In genomic region chr1:158028956-158029355, GRCh38 we compare ENCODE assay signal across 21 cellular contexts. TPM values are rescaled to one million over a fixed set of nuclear protein-coding genes. Genes with fewer than 3 reads are reported as not detected.
A peak's percentile ranks its signal among the peaks of the same experiment; 100 is the strongest.
DNase-seq lines count a peak whose midpoint lies in the region; ATAC-seq and TF ChIP-seq lines count a peak whose summit lies in the region.
"Had no signal": no experiment of that assay in that cellular context is flagged by ENCODE, and none has a peak within 500 bp of the region (broad histone marks: within the 10 kb centered on the region; RNA-seq: fewer than 3 reads in every experiment).

No MANE protein-coding gene starts in this region.

- H3K27me3 ChIP-seq in sigmoid colon, result no peaks in the 10 kb centered on the region
- H3K27me3 ChIP-seq: BLaER1, esophagus muscularis mucosa, heart left ventricle had no signal

- TF ChIP-seq EP300 in sigmoid colon (IDR thresholded peaks at IDR 0.05), result no peak

- TF ChIP-seq CTCF in HFFc6 (IDR thresholded peaks at IDR 0.05) (no peak), sigmoid colon (IDR thresholded peaks at IDR 0.05) (no peak), progenitor cell of endocrine pancreas (IDR thresholded peaks at IDR 0.05; ENCODE audit: unreplicated experiment) (no peak)

- 40 to 51% methylated on average over 4 of the region's 4 CpGs for WGBS in sigmoid colon, 2 donors

- peaks cover 0 to 14% (median 0%) of the 10 kb centered on the region in 4 donors for H3K36me3 ChIP-seq in sigmoid colon

- H3K36me3 Mint-ChIP-seq in HFFc6 (ENCODE audit: low read depth) (peaks cover 16% of the 10 kb centered on the region; the same call in 1 of the 2 replicates), progenitor cell of endocrine pancreas (ENCODE audit: insufficient read depth) (peaks cover 7% of the 10 kb centered on the region)
- no peaks in the 10 kb centered on the region for H3K36me3 Mint-ChIP-seq in stimulated activated effector memory CD8-positive, alpha-beta T cell treated with anti-CD3 and anti-CD28 coated beads, Interleukin-12 subunit alpha, Interleukin-12 subunit beta, amount 100 ng/mL, for 72 hours
- H3K36me3 Mint-ChIP-seq: activated naive CD4-positive, alpha-beta T cell treated with anti-CD3 and anti-CD28 coated beads, Interleukin-2, amount 50 U/mL, for 24 hours; memory B cell; natural killer cell treated with Interleukin-12 subunit alpha and Interleukin-12 subunit beta and Interleukin-15 and Interleukin-18, amount 100 ng/mL, for 72 hours had no signal

- peak; percentile 86 for ATAC-seq in SK-N-SH treated with all-trans-retinoic acid at 6 μM for 48 hours
- no peak for ATAC-seq in stimulated activated effector memory CD8-positive, alpha-beta T cell treated with anti-CD3 and anti-CD28 coated beads, Interleukin-12 subunit alpha, Interleukin-12 subunit beta, amount 100 ng/mL, for 72 hours
- ATAC-seq in GM18519 (IDR thresholded peaks at IDR 0.05; ENCODE audit: low FRiP score, unreplicated experiment), result no peak
- ATAC-seq in HG02588 (IDR thresholded peaks at IDR 0.05; ENCODE audit: unreplicated experiment), result no peak
- ATAC-seq: activated CD8-positive, alpha-beta T cell treated with anti-CD3 and anti-CD28 coated beads for 36 hours; heart left ventricle; natural killer cell treated with Interleukin-12 subunit alpha and Interleukin-12 subunit beta and Interleukin-15 and Interleukin-18, amount 100 ng/mL, for 72 hours; WTC11 had no signal

- H3K27me3 Mint-ChIP-seq in HFFc6 (ENCODE audit: insufficient read depth), result peaks cover 4% of the 10 kb centered on the region; the same call in 1 of the 2 replicates
- H3K27me3 Mint-ChIP-seq in progenitor cell of endocrine pancreas, result no peaks in the 10 kb centered on the region
- H3K27me3 Mint-ChIP-seq: activated CD8-positive, alpha-beta T cell treated with anti-CD3 and anti-CD28 coated beads for 36 hours; activated naive CD4-positive, alpha-beta T cell treated with anti-CD3 and anti-CD28 coated beads, Interleukin-2, amount 50 U/mL, for 24 hours; activated T-cell treated with anti-CD3 and anti-CD28 coated beads, Interleukin-2, amount 50 U/mL, for 24 hours had no signal

- peak overlapping the region; percentile 64; the same call in 1 of the 2 replicates for H3K27ac Mint-ChIP-seq in HFFc6
- no peak overlapping the region for H3K27ac Mint-ChIP-seq in progenitor cell of endocrine pancreas
- no peak overlapping the region for H3K27ac Mint-ChIP-seq in stimulated activated effector memory CD8-positive, alpha-beta T cell treated with anti-CD3 and anti-CD28 coated beads, Interleukin-12 subunit alpha, Interleukin-12 subunit beta, amount 100 ng/mL, for 72 hours
- H3K27ac Mint-ChIP-seq: activated CD8-positive, alpha-beta T cell treated with anti-CD3 and anti-CD28 coated beads for 36 hours; activated naive CD4-positive, alpha-beta T cell treated with anti-CD3 and anti-CD28 coated beads, Interleukin-2, amount 50 U/mL, for 24 hours; activated T-cell treated with anti-CD3 and anti-CD28 coated beads, Interleukin-2, amount 50 U/mL, for 24 hours; memory B cell; natural killer cell treated with Interleukin-12 subunit alpha and Interleukin-12 subunit beta and Interleukin-15 and Interleukin-18, amount 100 ng/mL, for 72 hours; T-helper 1 cell treated with Interleukin-12 subunit alpha and Interleukin-12 subunit beta and Interleukin-4 antibody, amounts not matched to agents 30 μg/mL and 1 μg/mL, for 36 hours; WTC11 had no signal

- no peak overlapping the region for H3K4me3 Mint-ChIP-seq in HFFc6
- H3K4me3 Mint-ChIP-seq in progenitor cell of endocrine pancreas (ENCODE audit: low read depth), result no peak overlapping the region
- H3K4me3 Mint-ChIP-seq in stimulated activated effector memory CD8-positive, alpha-beta T cell treated with anti-CD3 and anti-CD28 coated beads, Interleukin-12 subunit alpha, Interleukin-12 subunit beta, amount 100 ng/mL, for 72 hours, result no peak overlapping the region
- H3K4me3 Mint-ChIP-seq: activated CD8-positive, alpha-beta T cell treated with anti-CD3 and anti-CD28 coated beads for 36 hours; activated naive CD4-positive, alpha-beta T cell treated with anti-CD3 and anti-CD28 coated beads, Interleukin-2, amount 50 U/mL, for 24 hours; activated T-cell treated with anti-CD3 and anti-CD28 coated beads, Interleukin-2, amount 50 U/mL, for 24 hours; memory B cell; natural killer cell treated with Interleukin-12 subunit alpha and Interleukin-12 subunit beta and Interleukin-15 and Interleukin-18, amount 100 ng/mL, for 72 hours; T-helper 1 cell treated with Interleukin-12 subunit alpha and Interleukin-12 subunit beta and Interleukin-4 antibody, amounts not matched to agents 30 μg/mL and 1 μg/mL, for 36 hours; WTC11 had no signal

- DNase-seq in HFFc6 (peak; percentile 68), fibroblast of gingiva (ENCODE audit: low read depth) (peak; percentile 74), sigmoid colon (no peak), progenitor cell of endocrine pancreas (ENCODE audit: low spot score, unreplicated experiment) (no peak)
- no peak for DNase-seq in stimulated activated effector memory CD8-positive, alpha-beta T cell treated with anti-CD3 and anti-CD28 coated beads, Interleukin-12 subunit alpha, Interleukin-12 subunit beta, amount 100 ng/mL, for 72 hours (ENCODE audit: low spot score in 2 of 2)
- DNase-seq: activated CD8-positive, alpha-beta T cell treated with anti-CD3 and anti-CD28 coated beads for 36 hours; activated T-cell treated with anti-CD3 and anti-CD28 coated beads, Interleukin-2, amount 50 U/mL, for 24 hours; heart left ventricle; NCI-H187; NK-92 treated with Interleukin-12 subunit alpha and Interleukin-12 subunit beta, amount 100 ng/mL, for 24 hours; SHP77 had no signal

- peaks cover 70% of the 10 kb centered on the region for H3K4me1 Mint-ChIP-seq in HFFc6 (ENCODE audit: low read depth)
- H3K4me1 Mint-ChIP-seq in progenitor cell of endocrine pancreas (ENCODE audit: low read depth), result no peaks in the 10 kb centered on the region
- no peaks in the 10 kb centered on the region for H3K4me1 Mint-ChIP-seq in stimulated activated effector memory CD8-positive, alpha-beta T cell treated with anti-CD3 and anti-CD28 coated beads, Interleukin-12 subunit alpha, Interleukin-12 subunit beta, amount 100 ng/mL, for 72 hours
- H3K4me1 Mint-ChIP-seq: activated naive CD4-positive, alpha-beta T cell treated with anti-CD3 and anti-CD28 coated beads, Interleukin-2, amount 50 U/mL, for 24 hours; memory B cell had no signal

- H3K27ac ChIP-seq in sigmoid colon, result peak overlapping the region in 3 of 4 donors; percentile 20 to 54 (median 46)
- H3K27ac ChIP-seq: BLaER1, esophagus muscularis mucosa, heart left ventricle had no signal

- intact Hi-C loops in sigmoid colon (cut with DNase I), result no loop called here

- no peak for TF ChIP-seq POLR2A in sigmoid colon (IDR thresholded peaks at IDR 0.05)

- peaks cover 0 to 57% (median 52%) of the 10 kb centered on the region in 4 donors for H3K4me1 ChIP-seq in sigmoid colon

- no peak overlapping the region for H3K4me3 ChIP-seq in sigmoid colon
- H3K4me3 ChIP-seq: BLaER1, esophagus muscularis mucosa, heart left ventricle had no signal

- H3K9me3 Mint-ChIP-seq in HFFc6 (no peaks in the 10 kb centered on the region), progenitor cell of endocrine pancreas (ENCODE audit: low read depth) (no peaks in the 10 kb centered on the region)
- no peaks in the 10 kb centered on the region for H3K9me3 Mint-ChIP-seq in stimulated activated effector memory CD8-positive, alpha-beta T cell treated with anti-CD3 and anti-CD28 coated beads, Interleukin-12 subunit alpha, Interleukin-12 subunit beta, amount 100 ng/mL, for 72 hours
- H3K9me3 Mint-ChIP-seq: activated CD8-positive, alpha-beta T cell treated with anti-CD3 and anti-CD28 coated beads for 36 hours; activated naive CD4-positive, alpha-beta T cell treated with anti-CD3 and anti-CD28 coated beads, Interleukin-2, amount 50 U/mL, for 24 hours; activated T-cell treated with anti-CD3 and anti-CD28 coated beads, Interleukin-2, amount 50 U/mL, for 24 hours; memory B cell; natural killer cell treated with Interleukin-12 subunit alpha and Interleukin-12 subunit beta and Interleukin-15 and Interleukin-18, amount 100 ng/mL, for 72 hours; T-helper 1 cell treated with Interleukin-12 subunit alpha and Interleukin-12 subunit beta and Interleukin-4 antibody, amounts not matched to agents 30 μg/mL and 1 μg/mL, for 36 hours; WTC11 had no signal

- H3K9me3 ChIP-seq in sigmoid colon, result no peaks in the 10 kb centered on the region
- H3K9me3 ChIP-seq: BLaER1, esophagus muscularis mucosa, heart left ventricle had no signal

TF ChIP-seq in SK-N-SH treated with all-trans-retinoic acid at 6 μM for 48 hours, 23 proteins besides CTCF, POLR2A, EP300 and RAD21 (continues in another document):
- no peak for TF ChIP-seq SNAI2 (CRISPR knock-in tag; IDR thresholded peaks at IDR 0.05)
- TF ChIP-seq ZNF565 (CRISPR knock-in tag; conservative IDR thresholded peaks at IDR 0.05; ENCODE audit: low read depth), result no peak
- TF ChIP-seq ISL1 (CRISPR knock-in tag; IDR thresholded peaks at IDR 0.05), result no peak
- no peak for TF ChIP-seq TSHZ2 (CRISPR knock-in tag; IDR thresholded peaks at IDR 0.05)

RNA-seq across cellular contexts. Expression of gene KIRREL1, which starts 35.5 kb away (rescaled TPM):
- 100 to 1,000 TPM in 5 of 6 experiments, 10 to 100 TPM in 1; 99.5 to 121 (median 107) TPM for total RNA-seq in HFFc6 (2021; fragmentation: NEBNext Ultra II Directional; extraction: Animal tissue kit (Norgen Biotek cat#: 25700))
- total RNA-seq in sigmoid colon, result 10 to 100 TPM; 29.0 to 57.0 (median 44.0) TPM
- 10 to 100 TPM in 1 of 3 donors, 1 to 10 TPM in 1, under 1 TPM in 1; 0.92 to 11.5 (median 1.8) TPM for polyA plus RNA-seq in sigmoid colon
- total RNA-seq in progenitor cell of endocrine pancreas, result 43.8 and 46.3 TPM in 2 replicates
- total RNA-seq: natural killer cell treated with Interleukin-12 subunit alpha and Interleukin-12 subunit beta and Interleukin-15 and Interleukin-18, amount 100 ng/mL, for 72 hours had no signal

Comparison
In these comparisons a context has a peak if more than half of its experiments do, and no peak if none do; other contexts are left out.
1. DNase-seq: peak in HFFc6 (single experiment) and fibroblast of gingiva (single experiment); none in sigmoid colon (single experiment), progenitor cell of endocrine pancreas (single experiment) and stimulated activated effector memory CD8-positive, alpha-beta T cell treated with anti-CD3 and anti-CD28 coated beads, Interleukin-12 subunit alpha, Interleukin-12 subunit beta, amount 100 ng/mL, for 72 hours (0 of 2).